Comparison of ENCODE assay signal across 1 cellular context in genomic region chr3:195154111-195154791, GRCh38.
TF ChIP-seq lines count a peak whose summit lies in the region.

No MANE protein-coding gene starts in this region.

TF ChIP-seq in K562, 482 proteins besides CTCF, POLR2A, EP300 and RAD21 (continues in another document):
- no peak for TF ChIP-seq PBX2 (CRISPR knock-in tag; IDR thresholded peaks at IDR 0.05; ENCODE audit: low read depth)
- no peak for TF ChIP-seq PBX2 (tag; conservative IDR thresholded peaks at IDR 0.05; ENCODE audit: low read depth)
- TF ChIP-seq NR4A1 (CRISPR knock-in tag; IDR thresholded peaks at IDR 0.05) = no peak
- 0 out of 2 replicates have a peak, but pooled peaks have one; percentile 34 for TF ChIP-seq NR4A1 (tag; IDR thresholded peaks at IDR 0.05)
- TF ChIP-seq ZNF592 (IDR thresholded peaks at IDR 0.05) = peak; percentile 64
- TF ChIP-seq RNF2 (IDR thresholded peaks at IDR 0.05) = 0 out of 2 replicates have a peak, but pooled peaks have one; percentile 11
- TF ChIP-seq MBD2 (IDR thresholded peaks at IDR 0.05; ENCODE audit: borderline replicate concordance, low read depth) = no peak
- TF ChIP-seq VEZF1 (CRISPR knock-in tag; IDR thresholded peaks at IDR 0.05) = 0 out of 2 replicates have a peak, but pooled peaks have one; percentile 4
- peak in 1 of 2 experiments; percentile 26; a peak in 1 of 4 replicates for TF ChIP-seq HDAC1 (IDR thresholded peaks at IDR 0.05)
- no peak for TF ChIP-seq PHF21A (IDR thresholded peaks at IDR 0.05; ENCODE audit: borderline replicate concordance, low read depth)
- TF ChIP-seq MLLT1 (IDR thresholded peaks at IDR 0.05) = 0 out of 4 replicates have a peak, but pooled peaks of 1 of the 2 experiments have one; percentile 25
- TF ChIP-seq FOXJ2 (tag; IDR thresholded peaks at IDR 0.05) = no peak
- no peak for TF ChIP-seq HDGF (IDR thresholded peaks at IDR 0.05)
- no peak for TF ChIP-seq ZNF398 (CRISPR knock-in tag; IDR thresholded peaks at IDR 0.05)
- TF ChIP-seq MGA (IDR thresholded peaks at IDR 0.05) = peak; percentile 87
- no peak for TF ChIP-seq ZNF224 (CRISPR knock-in tag; IDR thresholded peaks at IDR 0.05)
- TF ChIP-seq SLC30A9 (CRISPR knock-in tag; IDR thresholded peaks at IDR 0.05) = no peak
- no peak for TF ChIP-seq E2F8 (IDR thresholded peaks at IDR 0.05; ENCODE audit: low read depth, partially characterized antibody)
- peak; percentile 37; the same call in 1 of the 2 replicates for TF ChIP-seq TFAP4 (CRISPR knock-in tag; IDR thresholded peaks at IDR 0.05; ENCODE audit: borderline replicate concordance)
